ENCODE assay signal across 8 cellular contexts in genomic region chr2:9003366-9003615, GRCh38. TPM values are rescaled to one million over a fixed set of nuclear protein-coding genes. Genes with fewer than 3 reads are reported as not detected.
DNase-seq lines count a peak whose midpoint lies in the region; ATAC-seq and TF ChIP-seq lines count a peak whose summit lies in the region.

No MANE protein-coding gene starts in this region.

- intact Hi-C loops in mammary epithelial cell (cut with micrococcal nuclease): loop anchor here (5.0 to 10.0 kb wide), 3 partner anchors 69 to 422 kb away; partner anchors contain the start of genes CPSF3 and ITGB1BP1
- intact Hi-C loops in lower lobe of right lung (cut with DNase I): no loop called here
- intact Hi-C loops in thyroid gland (cut with DNase I): no loop called here

- H4K20me1 ChIP-seq in mammary epithelial cell (ENCODE audit: insufficient read depth, low read length): no peaks in the 10 kb centered on the region

- H3K9me3 ChIP-seq in HUES6 (ENCODE audit: control insufficient read depth, insufficient read depth, low read depth, low read length) (no peaks in the 10 kb centered on the region), mammary epithelial cell (replicated peaks; ENCODE audit: insufficient read depth, low read length) (no peaks in the 10 kb centered on the region), lower lobe of right lung (no peaks in the 10 kb centered on the region), thyroid gland (no peaks in the 10 kb centered on the region)

- H3K4me2 ChIP-seq in mammary epithelial cell (ENCODE audit: insufficient read depth, low read depth, low read length): peak overlapping the region; percentile 70

- CTCF ChIA-PET in mammary epithelial cell (lab: Charles Lee; ENCODE audit: low non-redundant PET): no interaction called here

- no peak for TF ChIP-seq CTCF in mammary epithelial cell (conservative IDR thresholded peaks at IDR 0.05 in 1 of 2, IDR thresholded peaks at IDR 0.05 in 1 of 2; ENCODE audit: extremely low read depth in 1 of 2, insufficient read depth in 1 of 2, low read depth in 1 of 2, low read length in 2 of 2)
- no peak for TF ChIP-seq CTCF in lower lobe of right lung (IDR thresholded peaks at IDR 0.05)
- TF ChIP-seq CTCF in thyroid gland (IDR thresholded peaks at IDR 0.05): no peak

- no peak for TF ChIP-seq POLR2A in thyroid gland (IDR thresholded peaks at IDR 0.05)

- no TSS peak for BruUV-seq in mammary epithelial cell (replicated peaks; lab: Mats Ljungman, UMichigan)

- H3K4me1 ChIP-seq in HUES6 (ENCODE audit: control insufficient read depth, insufficient read depth, low read length): peaks cover 19% of the 10 kb centered on the region
- peaks cover 40% of the 10 kb centered on the region for H3K4me1 ChIP-seq in mammary epithelial cell (ENCODE audit: insufficient read depth, low read length)
- H3K4me1 ChIP-seq in lower lobe of right lung: peaks cover 21% of the 10 kb centered on the region
- H3K4me1 ChIP-seq in thyroid gland: peaks cover 3 to 8% of the 10 kb centered on the region in 2 donors

- peak overlapping the region; percentile 94 for H3K4me3 ChIP-seq in HUES6 (ENCODE audit: low read depth, low read length)
- H3K4me3 ChIP-seq in mammary epithelial cell (replicated peaks in 1 of 3; ENCODE audit: insufficient read depth in 1 of 3, low read depth in 2 of 3, low read length in 3 of 3): peak overlapping the region; percentile 82 to 95 (median 85)
- peak overlapping the region; percentile 78 for H3K4me3 ChIP-seq in lower lobe of right lung
- H3K4me3 ChIP-seq in thyroid gland (replicated peaks in 1 of 3): peak overlapping the region; percentile 35 to 75 (median 62)

- H3K27me3 ChIP-seq in HUES6 (ENCODE audit: control insufficient read depth, insufficient read depth, low read length): peaks cover 16% of the 10 kb centered on the region
- no peaks in the 10 kb centered on the region for H3K27me3 ChIP-seq in mammary epithelial cell (ENCODE audit: insufficient read depth, low read length)
- H3K27me3 ChIP-seq in lower lobe of right lung (ENCODE audit: low read depth): no peaks in the 10 kb centered on the region
- H3K27me3 ChIP-seq in thyroid gland: no peaks in the 10 kb centered on the region

- H3K9ac ChIP-seq in HUES6 (ENCODE audit: low read length) (peak overlapping the region; percentile 72), mammary epithelial cell (ENCODE audit: insufficient read depth, low read length) (peak overlapping the region; percentile 62)

- no peak overlapping the region for H3K27ac ChIP-seq in HUES6 (ENCODE audit: low read depth, low read length)
- peak overlapping the region; percentile 4 for H3K27ac ChIP-seq in mammary epithelial cell (ENCODE audit: insufficient read depth, low read depth, low read length)
- H3K27ac ChIP-seq in lower lobe of right lung: peak overlapping the region; percentile 78
- no peak overlapping the region for H3K27ac ChIP-seq in thyroid gland

- no peaks in the 10 kb centered on the region for H3K36me3 ChIP-seq in HUES6 (ENCODE audit: control insufficient read depth, insufficient read depth, low read length)
- H3K36me3 ChIP-seq in mammary epithelial cell (ENCODE audit: insufficient read depth, low read length): no peaks in the 10 kb centered on the region
- no peaks in the 10 kb centered on the region for H3K36me3 ChIP-seq in lower lobe of right lung
- H3K36me3 ChIP-seq in thyroid gland: no peaks in the 10 kb centered on the region

- WGBS in mammary epithelial cell (ENCODE audit: low coverage, missing lambda C conversion rate): no CpG with 5 or more reads among the region's 25 CpGs
- WGBS in thyroid gland, 2 donors: 0% methylated on average over 10 of the region's 25 CpGs; no CpG with 5 or more reads in 1 of the 2 donors

- DNase-seq in mammary epithelial cell: no peak
- DNase-seq in lower lobe of right lung: no peak
- no peak for DNase-seq in thyroid gland
- DNase-seq in GM19238 (ENCODE audit: insufficient read length, low spot score): no peak
- DNase-seq in hepatic stellate cell (ENCODE audit: low spot score): no peak

- peak overlapping the region; percentile 71 for H2AFZ ChIP-seq in mammary epithelial cell (ENCODE audit: low read depth, low read length)

- dilution Hi-C loops in mammary epithelial cell (cut with HindIII; ENCODE audit: low sequenced_read_pairs): no loop called here

- peaks cover 55% of the 10 kb centered on the region for H3K79me2 ChIP-seq in mammary epithelial cell (ENCODE audit: insufficient read depth, low read length)

- ATAC-seq in lower lobe of right lung: no peak
- ATAC-seq in GM21390 (IDR thresholded peaks at IDR 0.05; ENCODE audit: unreplicated experiment): no peak
- ATAC-seq in GM21515 (IDR thresholded peaks at IDR 0.05; ENCODE audit: unreplicated experiment): no peak

- in situ Hi-C loops in mammary epithelial cell (cut with MboI; ENCODE audit: low sequenced_read_pairs in 2 of 2): no loop called here

RNA-seq across cellular contexts. Expression of gene MBOAT2, which starts 0.2 kb away (rescaled TPM):
- total RNA-seq in mammary epithelial cell (100 to 1,000 TPM in 1 of 2 donors, 10 to 100 TPM in 1; 14.8 to 103 TPM), lower lobe of right lung (36.5 TPM), thyroid gland (10 to 100 TPM; 20.5 to 42.8 (median 24.4) TPM)
- polyA plus RNA-seq in mammary epithelial cell: 57.0 TPM
- polyA minus RNA-seq in mammary epithelial cell: 51.4 TPM

Comparison
In these comparisons a context has a peak if more than half of its experiments do, and no peak if none do; other contexts are left out.
1. H3K27ac ChIP-seq: peak in mammary epithelial cell (single experiment) and lower lobe of right lung (single experiment); none in HUES6 (single experiment) and thyroid gland (0 of 3).
2. Peak in every context shown above with its lines, with median percentiles within 50 percentile points of each other: H3K4me3 ChIP-seq.